Comparison of ENCODE assay signal across 29 cellular contexts in genomic region chr11:1162498-1163311, GRCh38. TPM values are rescaled to one million over a fixed set of nuclear protein-coding genes. Genes with fewer than 3 reads are reported as not detected.
DNase-seq lines count a peak whose midpoint lies in the region; ATAC-seq and TF ChIP-seq lines count a peak whose summit lies in the region.
"Had no signal": no experiment of that assay in that cellular context is flagged by ENCODE, and none has a peak within 500 bp of the region (broad histone marks: within the 10 kb centered on the region; RNA-seq: fewer than 3 reads in every experiment).

No MANE protein-coding gene starts in this region.

- TF ChIP-seq POLR2A in Peyer's patch (IDR thresholded peaks at IDR 0.05), result no peak
- no peak for TF ChIP-seq POLR2A in suprapubic skin (IDR thresholded peaks at IDR 0.05)

- BruUV-seq in PC-3 (replicated peaks; lab: Mats Ljungman, UMichigan), result no TSS peak

- CTCF ChIA-PET in activated naive CD4-positive, alpha-beta T cell treated with anti-CD3 and anti-CD28 coated beads, Interleukin-2, amount 10 ng/mL, durations not matched to agents 7 days and 5 days (lab: Charles Lee), result no interaction called here
- CTCF ChIA-PET in PC-3 (lab: Charles Lee), result no interaction called here

- no peak overlapping the region for H3K27ac ChIP-seq in Peyer's patch
- H3K27ac ChIP-seq in suprapubic skin, result no peak overlapping the region
- no peak overlapping the region for H3K27ac ChIP-seq in PC-3 (ENCODE audit: low read length)
- H3K27ac ChIP-seq: ascending aorta; BLaER1 treated with 17β-estradiol and CSF1 and Interleukin-3, amounts not matched to agents 10 nM and 100 nM; RWPE1; thoracic aorta had no signal

- H3K36me3 ChIP-seq in Peyer's patch, result no peaks in the 10 kb centered on the region
- H3K36me3 ChIP-seq in suprapubic skin, result no peaks in the 10 kb centered on the region
- H3K36me3 ChIP-seq in PC-3 (ENCODE audit: low read depth, low read length), result no peaks in the 10 kb centered on the region
- H3K36me3 ChIP-seq: ascending aorta; BLaER1 treated with 17β-estradiol and CSF1 and Interleukin-3, amounts not matched to agents 10 nM and 100 nM; thoracic aorta had no signal

- intact Hi-C loops in PC-3 (cut with micrococcal nuclease), result no loop called here

- no peaks in the 10 kb centered on the region for H4K20me1 ChIP-seq in PC-3 (ENCODE audit: low read length)

- no peak overlapping the region for H3K27ac Mint-ChIP-seq in activated naive CD4-positive, alpha-beta T cell treated with anti-CD3 and anti-CD28 coated beads, Interleukin-2, amount 10 ng/mL, durations not matched to agents 7 days and 5 days
- H3K27ac Mint-ChIP-seq: activated CD8-positive, alpha-beta T cell treated with anti-CD3 and anti-CD28 coated beads, Interleukin-2, amount 10 ng/mL, durations not matched to agents 7 days and 5 days; activated naive CD4-positive, alpha-beta T cell treated with anti-CD3 and anti-CD28 coated beads for 36 hours; memory B cell; naive B cell; WTC11 had no signal

- TF ChIP-seq CTCF in Peyer's patch (IDR thresholded peaks at IDR 0.05) (no peak), suprapubic skin (IDR thresholded peaks at IDR 0.05) (no peak), PC-3 (conservative IDR thresholded peaks at IDR 0.05; ENCODE audit: low read depth, low read length) (no peak)

- H3K4me1 ChIP-seq in Peyer's patch (no peaks in the 10 kb centered on the region), suprapubic skin (no peaks in the 10 kb centered on the region), PC-3 (ENCODE audit: insufficient read depth, low read length) (no peaks in the 10 kb centered on the region)
- H3K4me1 ChIP-seq: ascending aorta; BLaER1 treated with 17β-estradiol and CSF1 and Interleukin-3, amounts not matched to agents 10 nM and 100 nM had no signal

- no peaks in the 10 kb centered on the region for H3K27me3 Mint-ChIP-seq in activated naive CD4-positive, alpha-beta T cell treated with anti-CD3 and anti-CD28 coated beads, Interleukin-2, amount 10 ng/mL, durations not matched to agents 7 days and 5 days

- no peaks in the 10 kb centered on the region for H3K4me1 Mint-ChIP-seq in activated naive CD4-positive, alpha-beta T cell treated with anti-CD3 and anti-CD28 coated beads, Interleukin-2, amount 10 ng/mL, durations not matched to agents 7 days and 5 days
- H3K4me1 Mint-ChIP-seq: memory B cell, naive B cell, WTC11 had no signal

- peak; percentile 6 for DNase-seq in activated naive CD4-positive, alpha-beta T cell treated with anti-CD3 and anti-CD28 coated beads, Interleukin-2, amount 10 ng/mL, durations not matched to agents 7 days and 5 days
- DNase-seq in activated naive CD4-positive, alpha-beta T cell treated with anti-CD3 and anti-CD28 coated beads, Interleukin-2, amount 50 U/mL, for 16 hours, result no peak
- peak in 2 of 3 donors; percentile 24 to 25 for DNase-seq in Peyer's patch
- peak; percentile 87 for DNase-seq in mesenteric fat pad (ENCODE audit: low spot score)
- DNase-seq in suprapubic skin (ENCODE audit: low spot score in 2 of 2), result peak; percentile 49 to 71
- no peak for DNase-seq in NCI-H2081 treated with DMSO at 0.1 percent for 48 hours (lab: John Stamatoyannopoulos, UW)
- DNase-seq in PC-3, result no peak
- no peak for DNase-seq in DMS114 treated with DMSO at 0.1 percent for 48 hours (lab: John Stamatoyannopoulos, UW; ENCODE audit: unreplicated experiment)
- DNase-seq: ACHN; activated CD8-positive, alpha-beta T cell treated with anti-CD3 and anti-CD28 coated beads, Interleukin-2, amount 10 ng/mL, durations not matched to agents 7 days and 5 days; activated naive CD4-positive, alpha-beta T cell treated with anti-CD3 and anti-CD28 coated beads for 36 hours; activated T-cell treated with anti-CD3 and anti-CD28 coated beads, Interleukin-2, amount 50 U/mL, for 4 hours; Calu3; caudate nucleus; naive B cell; NCI-H187 treated with DMSO at 0.1 percent for 48 hours; NCI-H69; stimulated activated CD4-positive, alpha-beta T cell treated with anti-CD3 and anti-CD28 coated beads, Interleukin-12 subunit alpha, Interleukin-12 subunit beta, amount 100 ng/mL, for 4 hours; stimulated activated CD4-positive, alpha-beta T cell treated with anti-CD3 and anti-CD28 coated beads, Interleukin-4, amount 100 ng/mL, for 4 hours; stimulated activated naive CD4-positive, alpha-beta T cell had no signal

- no peaks in the 10 kb centered on the region for H3F3A ChIP-seq in PC-3 (ENCODE audit: low read length, unreplicated experiment)

- no peaks in the 10 kb centered on the region for H3K9me3 Mint-ChIP-seq in activated naive CD4-positive, alpha-beta T cell treated with anti-CD3 and anti-CD28 coated beads, Interleukin-2, amount 10 ng/mL, durations not matched to agents 7 days and 5 days
- H3K9me3 Mint-ChIP-seq: activated naive CD4-positive, alpha-beta T cell treated with anti-CD3 and anti-CD28 coated beads for 36 hours; activated T-cell treated with anti-CD3 and anti-CD28 coated beads, Interleukin-2, amount 50 U/mL, for 4 hours; memory B cell; naive B cell; WTC11 had no signal

- no peaks in the 10 kb centered on the region for H3K9me2 ChIP-seq in PC-3 (replicated peaks; ENCODE audit: low read length)

- WGBS in suprapubic skin, result 88% methylated on average over 9 of the region's 27 CpGs

- ATAC-seq in PC-3, result no peak
- ATAC-seq: activated CD8-positive, alpha-beta T cell treated with anti-CD3 and anti-CD28 coated beads, Interleukin-2, amount 10 ng/mL, durations not matched to agents 7 days and 5 days; activated T-cell treated with anti-CD3 and anti-CD28 coated beads, Interleukin-2, amount 50 U/mL, for 4 hours; WTC11 had no signal

- H3K27me3 ChIP-seq in Peyer's patch (no peaks in the 10 kb centered on the region), suprapubic skin (peaks cover 75% of the 10 kb centered on the region), PC-3 (ENCODE audit: low read length) (no peaks in the 10 kb centered on the region)
- H3K27me3 ChIP-seq: ascending aorta; BLaER1 treated with 17β-estradiol and CSF1 and Interleukin-3, amounts not matched to agents 10 nM and 100 nM had no signal

- H2AFZ ChIP-seq in PC-3 (ENCODE audit: low read length), result no peak overlapping the region

- H3K36me3 Mint-ChIP-seq in activated naive CD4-positive, alpha-beta T cell treated with anti-CD3 and anti-CD28 coated beads, Interleukin-2, amount 10 ng/mL, durations not matched to agents 7 days and 5 days, result no peaks in the 10 kb centered on the region
- H3K36me3 Mint-ChIP-seq: memory B cell, naive B cell, WTC11 had no signal

- no peak overlapping the region for H3K4me3 ChIP-seq in Peyer's patch
- no peak overlapping the region for H3K4me3 ChIP-seq in suprapubic skin
- H3K4me3 ChIP-seq in PC-3 (ENCODE audit: low read length), result no peak overlapping the region
- H3K4me3 ChIP-seq: ascending aorta; BLaER1 treated with 17β-estradiol and CSF1 and Interleukin-3, amounts not matched to agents 10 nM and 100 nM; thoracic aorta had no signal

- no peaks in the 10 kb centered on the region for H3K9me3 ChIP-seq in Peyer's patch
- H3K9me3 ChIP-seq in suprapubic skin, result no peaks in the 10 kb centered on the region
- no peaks in the 10 kb centered on the region for H3K9me3 ChIP-seq in PC-3 (ENCODE audit: low read length)
- H3K9me3 ChIP-seq: ascending aorta; BLaER1 treated with 17β-estradiol and CSF1 and Interleukin-3, amounts not matched to agents 10 nM and 100 nM; thoracic aorta had no signal

- H3K79me2 ChIP-seq in PC-3 (ENCODE audit: low read length), result no peaks in the 10 kb centered on the region

- H3K4me2 ChIP-seq in PC-3 (ENCODE audit: low read length), result no peak overlapping the region
- H3K4me2 ChIP-seq: BLaER1 treated with 17β-estradiol and CSF1 and Interleukin-3, amounts not matched to agents 10 nM and 100 nM had no signal

- H3K4me3 Mint-ChIP-seq in activated naive CD4-positive, alpha-beta T cell treated with anti-CD3 and anti-CD28 coated beads, Interleukin-2, amount 10 ng/mL, durations not matched to agents 7 days and 5 days, result no peak overlapping the region
- H3K4me3 Mint-ChIP-seq: activated CD8-positive, alpha-beta T cell treated with anti-CD3 and anti-CD28 coated beads, Interleukin-2, amount 10 ng/mL, durations not matched to agents 7 days and 5 days; activated naive CD4-positive, alpha-beta T cell treated with anti-CD3 and anti-CD28 coated beads for 36 hours; activated T-cell treated with anti-CD3 and anti-CD28 coated beads, Interleukin-2, amount 50 U/mL, for 4 hours; memory B cell; naive B cell; WTC11 had no signal

- no peak overlapping the region for H3K9ac ChIP-seq in PC-3 (ENCODE audit: low read length)
- H3K9ac ChIP-seq: BLaER1 treated with 17β-estradiol and CSF1 and Interleukin-3, amounts not matched to agents 10 nM and 100 nM had no signal

- POLR2A ChIA-PET in PC-3 (lab: Charles Lee; ENCODE audit: unreplicated experiment), result no interaction called here

- no peak for TF ChIP-seq EP300 in suprapubic skin (IDR thresholded peaks at IDR 0.05)

RNA-seq across cellular contexts. Expression of gene MUC5AC, which starts 5.0 kb away (rescaled TPM):
- total RNA-seq in Peyer's patch (not detected), mesenteric fat pad (not detected), suprapubic skin (not detected), PC-3 (2014; rRNA removed) (0.11 and 0.35 TPM in 2 replicates)
- total RNA-seq: activated CD8-positive, alpha-beta T cell treated with anti-CD3 and anti-CD28 coated beads, Interleukin-2, amount 10 ng/mL, durations not matched to agents 7 days and 5 days; activated naive CD4-positive, alpha-beta T cell treated with anti-CD3 and anti-CD28 coated beads for 36 hours; Daoy; dermis microvascular lymphatic vessel endothelial cell; omental fat pad had no signal

Comparison
In these comparisons a context has a peak if more than half of its experiments do, and no peak if none do; other contexts are left out.
1. DNase-seq: peak in activated naive CD4-positive, alpha-beta T cell treated with anti-CD3 and anti-CD28 coated beads, Interleukin-2, amount 10 ng/mL, durations not matched to agents 7 days and 5 days (single experiment), Peyer's patch (2 of 3), mesenteric fat pad (single experiment) and suprapubic skin (2 of 2); none in activated naive CD4-positive, alpha-beta T cell treated with anti-CD3 and anti-CD28 coated beads, Interleukin-2, amount 50 U/mL, for 16 hours (single experiment), NCI-H2081 treated with DMSO at 0.1 percent for 48 hours (single experiment), PC-3 (single experiment) and DMS114 treated with DMSO at 0.1 percent for 48 hours (single experiment).